8 cellular contexts compared by ENCODE assay signal in the genomic region with DNA sequence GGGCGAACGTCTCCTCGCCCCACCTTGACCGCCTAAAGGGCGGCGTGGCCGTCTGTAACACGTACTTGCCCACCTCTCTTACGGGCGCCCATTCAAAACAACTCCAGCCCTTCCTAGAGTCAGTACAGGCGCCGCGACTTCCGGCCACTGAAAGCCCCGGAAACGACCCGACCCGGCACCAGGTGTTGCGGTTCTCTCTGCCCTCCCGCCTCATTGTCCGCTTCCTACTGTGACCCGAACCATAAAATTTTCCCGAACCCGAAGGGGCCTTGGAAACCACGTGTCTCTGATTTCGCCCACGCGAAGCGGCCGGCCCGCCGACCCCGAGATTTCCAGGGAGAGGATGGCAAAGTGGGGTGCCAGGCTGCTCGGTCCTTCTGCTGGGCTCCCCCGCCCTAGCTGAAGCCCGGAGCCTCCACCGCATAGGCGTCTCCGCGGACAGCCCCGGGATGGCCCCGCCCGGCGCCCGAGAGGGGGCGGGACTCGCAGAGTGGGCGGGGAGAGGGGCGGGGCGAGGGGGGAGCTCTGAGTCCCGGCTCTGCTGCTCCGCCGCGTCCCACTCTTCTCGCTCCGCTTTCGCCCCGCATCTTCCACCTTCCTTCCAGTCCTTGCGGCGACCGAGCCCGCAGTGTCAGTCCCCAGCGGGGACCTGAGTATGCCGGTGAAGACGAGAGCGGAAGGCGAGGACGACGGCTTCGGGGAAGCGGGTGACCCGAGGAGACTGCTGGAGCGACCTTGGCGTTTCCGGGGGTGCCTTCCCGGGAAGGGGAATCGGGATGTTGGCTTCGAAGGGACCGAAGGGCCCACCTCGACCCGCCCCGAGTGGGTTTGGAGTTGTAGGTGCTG. TPM values are rescaled to one million over a fixed set of nuclear protein-coding genes. Genes with fewer than 3 reads are reported as not detected.
DNase-seq lines count a peak whose midpoint lies in the region; ATAC-seq and TF ChIP-seq lines count a peak whose summit lies in the region.

No MANE protein-coding gene starts in this region.

- DNase-seq in CD4-positive, CD25-positive, alpha-beta regulatory T cell: peak; percentile 78 to 97 (median 94)
- DNase-seq in HL-60 (ENCODE audit: low read depth in 1 of 2, low spot score in 1 of 2): peak; percentile 80 to 88
- peak; percentile 81 for DNase-seq in NCI-H82 treated with DMSO at 0.1 percent for 48 hours (lab: John Stamatoyannopoulos, UW; ENCODE audit: unreplicated experiment)
- DNase-seq in activated CD8-positive, alpha-beta T cell treated with anti-CD3 and anti-CD28 coated beads, Interleukin-2, amount 10 ng/mL, durations not matched to agents 7 days and 5 days: peak; percentile 87
- DNase-seq in effector CD4-positive, alpha-beta T cell: peak; percentile 76
- peak; percentile 82 for DNase-seq in lung (ENCODE audit: low spot score)
- DNase-seq in stimulated activated CD4-positive, alpha-beta T cell treated with anti-CD3 and anti-CD28 coated beads, TNF-alpha, amount 100 ng/mL, for 24 hours (ENCODE audit: low read depth in 3 of 3): peak; percentile 62 to 79 (median 70)

- no peaks in the 10 kb centered on the region for H3K9me3 ChIP-seq in CD4-positive, CD25-positive, alpha-beta regulatory T cell (ENCODE audit: control insufficient read depth in 2 of 2, low read length in 2 of 2)
- H3K9me3 ChIP-seq in lung (ENCODE audit: control insufficient read depth in 2 of 2, insufficient read depth in 1 of 2, low read length in 1 of 2): no peaks in the 10 kb centered on the region

- peak overlapping the region; percentile 78 for H3K4me3 ChIP-seq in CD4-positive, CD25-positive, alpha-beta regulatory T cell (ENCODE audit: low read depth, low read length)
- H3K4me3 ChIP-seq in HL-60 (replicated peaks; ENCODE audit: insufficient read depth, low read length) (peak overlapping the region; percentile 93), lung (peak overlapping the region; percentile 94)

- ATAC-seq in CD4-positive, CD25-positive, alpha-beta regulatory T cell (ENCODE audit: low read depth in 2 of 2): peak; percentile 82 to 83
- peak; percentile 62 for ATAC-seq in GM19463 (IDR thresholded peaks at IDR 0.05; ENCODE audit: unreplicated experiment)
- ATAC-seq in activated CD8-positive, alpha-beta T cell treated with anti-CD3 and anti-CD28 coated beads, Interleukin-2, amount 10 ng/mL, durations not matched to agents 7 days and 5 days: peak; percentile 83
- peak; percentile 88 for ATAC-seq in lung (ENCODE audit: insufficient read depth, low FRiP score)

- CTCF ChIA-PET in activated CD8-positive, alpha-beta T cell treated with anti-CD3 and anti-CD28 coated beads, Interleukin-2, amount 10 ng/mL, durations not matched to agents 7 days and 5 days (lab: Charles Lee): interaction anchor here (0.6 to 4.8 kb wide), 15 partner anchors 8 to 413 kb away, joined by 3 to 42 read pairs (median 4); partner anchors contain the start of genes BBLN, NAIF1, PTRH1 and TTC16

- peak overlapping the region; percentile 98 to 100 (median 99) for H3K4me3 Mint-ChIP-seq in CD4-positive, CD25-positive, alpha-beta regulatory T cell
- peak overlapping the region; percentile 97 for H3K4me3 Mint-ChIP-seq in activated CD8-positive, alpha-beta T cell treated with anti-CD3 and anti-CD28 coated beads, Interleukin-2, amount 10 ng/mL, durations not matched to agents 7 days and 5 days

- TF ChIP-seq CTCF in HL-60 (IDR thresholded peaks at IDR 0.05; ENCODE audit: insufficient read depth, low read length) (no peak), lung (IDR thresholded peaks at IDR 0.05; ENCODE audit: control extremely low read depth, extremely low read depth) (no peak)

- H3K4me1 ChIP-seq in CD4-positive, CD25-positive, alpha-beta regulatory T cell (ENCODE audit: control insufficient read depth, insufficient read depth, low read length, poor library complexity, severe bottlenecking): peaks cover 38% of the 10 kb centered on the region
- peaks cover 0 to 9% of the 10 kb centered on the region in 2 donors for H3K4me1 ChIP-seq in lung (ENCODE audit: control insufficient read depth in 2 of 2, insufficient read depth in 2 of 2, low read length in 2 of 2)

- H3K4me1 Mint-ChIP-seq in CD4-positive, CD25-positive, alpha-beta regulatory T cell: peaks cover 0 to 43% (median 28%) of the 10 kb centered on the region in 4 donors
- peaks cover 37% of the 10 kb centered on the region for H3K4me1 Mint-ChIP-seq in activated CD8-positive, alpha-beta T cell treated with anti-CD3 and anti-CD28 coated beads, Interleukin-2, amount 10 ng/mL, durations not matched to agents 7 days and 5 days (ENCODE audit: low read depth)

- H3K27ac Mint-ChIP-seq in CD4-positive, CD25-positive, alpha-beta regulatory T cell: peak overlapping the region; percentile 99 to 100 (median 100)
- H3K27ac Mint-ChIP-seq in activated CD8-positive, alpha-beta T cell treated with anti-CD3 and anti-CD28 coated beads, Interleukin-2, amount 10 ng/mL, durations not matched to agents 7 days and 5 days: peak overlapping the region; percentile 99

- 0 to 1% methylated on average over 82 of the region's 82 CpGs for WGBS in lung, 2 donors

- no peaks in the 10 kb centered on the region for H3K27me3 ChIP-seq in CD4-positive, CD25-positive, alpha-beta regulatory T cell (ENCODE audit: control insufficient read depth, insufficient read depth, low read length)
- H3K27me3 ChIP-seq in HL-60 (ENCODE audit: insufficient read depth, poor library complexity, severe bottlenecking) (no peaks in the 10 kb centered on the region), lung (ENCODE audit: control insufficient read depth, insufficient read depth) (no peaks in the 10 kb centered on the region)

- H3K9me3 Mint-ChIP-seq in CD4-positive, CD25-positive, alpha-beta regulatory T cell: peaks cover 0 to 1% (median 0%) of the 10 kb centered on the region in 7 donors
- no peaks in the 10 kb centered on the region for H3K9me3 Mint-ChIP-seq in activated CD8-positive, alpha-beta T cell treated with anti-CD3 and anti-CD28 coated beads, Interleukin-2, amount 10 ng/mL, durations not matched to agents 7 days and 5 days (ENCODE audit: insufficient read depth)

- peak overlapping the region; percentile 93 for H3K27ac ChIP-seq in CD4-positive, CD25-positive, alpha-beta regulatory T cell (ENCODE audit: insufficient read depth, low read length, poor library complexity, severe bottlenecking)
- H3K27ac ChIP-seq in HL-60 (replicated peaks): peak overlapping the region; percentile 100
- peak overlapping the region; percentile 95 to 96 for H3K27ac ChIP-seq in lung (ENCODE audit: low read depth in 1 of 2, low read length in 1 of 2)

- H3K27me3 Mint-ChIP-seq in CD4-positive, CD25-positive, alpha-beta regulatory T cell: peaks cover 17% of the 10 kb centered on the region
- peaks cover 18% of the 10 kb centered on the region for H3K27me3 Mint-ChIP-seq in activated CD8-positive, alpha-beta T cell treated with anti-CD3 and anti-CD28 coated beads, Interleukin-2, amount 10 ng/mL, durations not matched to agents 7 days and 5 days (ENCODE audit: low read depth)

- H3K36me3 Mint-ChIP-seq in CD4-positive, CD25-positive, alpha-beta regulatory T cell: peaks cover 3% of the 10 kb centered on the region
- H3K36me3 Mint-ChIP-seq in activated CD8-positive, alpha-beta T cell treated with anti-CD3 and anti-CD28 coated beads, Interleukin-2, amount 10 ng/mL, durations not matched to agents 7 days and 5 days (ENCODE audit: low read depth): peaks cover 6% of the 10 kb centered on the region

- peaks cover 9% of the 10 kb centered on the region for H3K36me3 ChIP-seq in CD4-positive, CD25-positive, alpha-beta regulatory T cell (ENCODE audit: control insufficient read depth, insufficient read depth, low read length)
- peaks cover 6 to 10% of the 10 kb centered on the region in 2 donors for H3K36me3 ChIP-seq in lung (ENCODE audit: control insufficient read depth in 2 of 2, insufficient read depth in 2 of 2, low read length in 2 of 2)

- POLR2A ChIA-PET in activated CD8-positive, alpha-beta T cell treated with anti-CD3 and anti-CD28 coated beads, Interleukin-2, amount 10 ng/mL, durations not matched to agents 7 days and 5 days (lab: Charles Lee): no interaction called here

RNA-seq across cellular contexts. Expression of gene PTGES2, which starts 0.7 kb away (rescaled TPM):
- 48.6 TPM for total RNA-seq in CD4-positive, CD25-positive, alpha-beta regulatory T cell
- 10 to 100 TPM; 33.8 to 39.1 (median 37.6) TPM for polyA plus RNA-seq in CD4-positive, CD25-positive, alpha-beta regulatory T cell
- 10 to 100 TPM; 51.8 to 57.7 TPM for total RNA-seq in activated CD8-positive, alpha-beta T cell treated with anti-CD3 and anti-CD28 coated beads, Interleukin-2, amount 10 ng/mL, durations not matched to agents 7 days and 5 days
- 10 to 100 TPM; 42.0 to 66.8 TPM for total RNA-seq in lung
- polyA plus RNA-seq in lung: 10 to 100 TPM; 49.9 to 59.5 TPM

RNA-seq across cellular contexts. Expression of gene LCN2, which starts 21.0 kb away (rescaled TPM):
- total RNA-seq in CD4-positive, CD25-positive, alpha-beta regulatory T cell: 0.94 TPM
- polyA plus RNA-seq in CD4-positive, CD25-positive, alpha-beta regulatory T cell: not detected
- total RNA-seq in activated CD8-positive, alpha-beta T cell treated with anti-CD3 and anti-CD28 coated beads, Interleukin-2, amount 10 ng/mL, durations not matched to agents 7 days and 5 days: not detected
- total RNA-seq in lung: 100 to 1,000 TPM; 114 to 281 TPM
- polyA plus RNA-seq in lung: 100 to 1,000 TPM; 309 to 842 TPM

RNA-seq across cellular contexts. Expression of gene BBLN, which starts 31.9 kb away (rescaled TPM):
- total RNA-seq in CD4-positive, CD25-positive, alpha-beta regulatory T cell: 70.9 TPM
- polyA plus RNA-seq in CD4-positive, CD25-positive, alpha-beta regulatory T cell: 100 to 1,000 TPM; 111 to 176 (median 128) TPM
- 100 to 1,000 TPM in 1 of 2 experiments, 10 to 100 TPM in 1; 94.3 to 105 TPM for total RNA-seq in activated CD8-positive, alpha-beta T cell treated with anti-CD3 and anti-CD28 coated beads, Interleukin-2, amount 10 ng/mL, durations not matched to agents 7 days and 5 days
- 10 to 100 TPM; 19.2 to 56.4 TPM for total RNA-seq in lung
- 100 to 1,000 TPM in 1 of 2 donors, 10 to 100 TPM in 1; 66.7 to 138 TPM for polyA plus RNA-seq in lung

Comparison
In these comparisons a context has a peak if more than half of its experiments do, and no peak if none do; other contexts are left out.
1. Peak in every context shown above with its lines: DNase-seq, ATAC-seq, H3K4me3 ChIP-seq and H3K27ac ChIP-seq.
2. RNA of gene LCN2, which starts 21.0 kb away (total RNA-seq): 114 to 281 TPM in lung; 0.94 TPM in CD4-positive, CD25-positive, alpha-beta regulatory T cell (single experiment) and not detected in activated CD8-positive, alpha-beta T cell treated with anti-CD3 and anti-CD28 coated beads, Interleukin-2, amount 10 ng/mL, durations not matched to agents 7 days and 5 days; every median in the first group is over 10 times any median in the second.